In genomic region chr16:74107795-74108610, GRCh38 we compare ENCODE assay signal across 8 cellular contexts.
DNase-seq lines count a peak whose midpoint lies in the region; ATAC-seq and TF ChIP-seq lines count a peak whose summit lies in the region.

No MANE protein-coding gene starts in this region.

- H3K4me1 ChIP-seq in body of pancreas (peaks cover 6% of the 10 kb centered on the region), lower lobe of right lung (peaks cover 5% of the 10 kb centered on the region), upper lobe of right lung (no peaks in the 10 kb centered on the region)

- peak overlapping the region in 2 of 4 donors; percentile 1 to 13 for H3K27ac ChIP-seq in body of pancreas
- H3K27ac ChIP-seq in lower lobe of right lung = no peak overlapping the region
- no peak overlapping the region for H3K27ac ChIP-seq in upper lobe of right lung

- H3K9me3 Mint-ChIP-seq in CD14-positive monocyte = peaks cover 0 to 2% (median 0%) of the 10 kb centered on the region in 7 donors

- H3K9me3 ChIP-seq in body of pancreas (no peaks in the 10 kb centered on the region), lower lobe of right lung (no peaks in the 10 kb centered on the region), upper lobe of right lung (no peaks in the 10 kb centered on the region)

- H3K27me3 ChIP-seq in body of pancreas = no peaks in the 10 kb centered on the region
- H3K27me3 ChIP-seq in lower lobe of right lung (ENCODE audit: low read depth) = no peaks in the 10 kb centered on the region
- no peaks in the 10 kb centered on the region for H3K27me3 ChIP-seq in upper lobe of right lung

- no peak overlapping the region for H3K27ac Mint-ChIP-seq in CD14-positive monocyte

- DNase-seq in CD14-positive monocyte (ENCODE audit: low spot score) (no peak), GM13976 (ENCODE audit: low spot score) (peak; percentile 37), OCI-M1 (lab: John Stamatoyannopoulos, UW) (peak; percentile 75), body of pancreas (peak; percentile 74 to 84 (median 77)), lower lobe of right lung (peak; percentile 54), upper lobe of right lung (no peak)
- no peak for DNase-seq in effector CD4-positive, alpha-beta T cell

- H3K36me3 ChIP-seq in body of pancreas (replicated peaks in 1 of 2; ENCODE audit: insufficient read depth in 1 of 2, low read depth in 2 of 2) (no peaks in the 10 kb centered on the region), lower lobe of right lung (no peaks in the 10 kb centered on the region), upper lobe of right lung (no peaks in the 10 kb centered on the region)

- no peaks in the 10 kb centered on the region for H3K36me3 Mint-ChIP-seq in CD14-positive monocyte

- peak overlapping the region; percentile 12 to 70 for H3K4me3 Mint-ChIP-seq in CD14-positive monocyte

- H3K4me3 ChIP-seq in body of pancreas = no peak overlapping the region
- H3K4me3 ChIP-seq in lower lobe of right lung = no peak overlapping the region
- H3K4me3 ChIP-seq in upper lobe of right lung = no peak overlapping the region

- TF ChIP-seq CTCF in CD14-positive monocyte (IDR thresholded peaks at IDR 0.05) = peak; percentile 67
- peak; percentile 30 for TF ChIP-seq CTCF in GM13976 (IDR thresholded peaks at IDR 0.05; ENCODE audit: borderline replicate concordance, control extremely low read depth, extremely low read depth, insufficient read depth, missing control alignments)
- peak; percentile 38 to 79 (median 69) for TF ChIP-seq CTCF in body of pancreas (IDR thresholded peaks at IDR 0.05)
- peak; percentile 60 for TF ChIP-seq CTCF in lower lobe of right lung (IDR thresholded peaks at IDR 0.05)
- TF ChIP-seq CTCF in upper lobe of right lung (IDR thresholded peaks at IDR 0.05) = peak; percentile 54

- peak; percentile 76 for ATAC-seq in HG03095 (IDR thresholded peaks at IDR 0.05; ENCODE audit: unreplicated experiment)
- peak; percentile 88 for ATAC-seq in body of pancreas
- peak; percentile 64 to 80 for ATAC-seq in lower lobe of right lung
- peak; percentile 88 for ATAC-seq in upper lobe of right lung

- H3K27me3 Mint-ChIP-seq in CD14-positive monocyte (ENCODE audit: low read depth in 3 of 3) = peaks cover 0 to 4% (median 1%) of the 10 kb centered on the region in 3 donors

- H3K4me1 Mint-ChIP-seq in CD14-positive monocyte = peaks cover 8% of the 10 kb centered on the region

- intact Hi-C loops in CD14-positive monocyte (cut with micrococcal nuclease) = no loop called here
- intact Hi-C loops in body of pancreas (cut with DNase I) = no loop called here
- intact Hi-C loops in lower lobe of right lung (cut with DNase I) = no loop called here
- intact Hi-C loops in upper lobe of right lung (cut with DNase I) = no loop called here

- in situ Hi-C loops in GM13976 (cut with MboI; ENCODE audit: low sequenced_read_pairs, unreplicated experiment) = no loop called here

- TF ChIP-seq POLR2A in body of pancreas (IDR thresholded peaks at IDR 0.05) = no peak

- WGBS in body of pancreas, 2 donors = 28 to 36% methylated on average over 16 to 18 of the region's 18 CpGs

Comparison
In these comparisons a context has a peak if more than half of its experiments do, and no peak if none do; other contexts are left out.
1. DNase-seq: peak in GM13976 (single experiment), OCI-M1 (single experiment), body of pancreas (4 of 4) and lower lobe of right lung (single experiment); none in CD14-positive monocyte (single experiment), upper lobe of right lung (single experiment) and effector CD4-positive, alpha-beta T cell (single experiment).
2. Peak in every context shown above with its lines, with median percentiles within 50 percentile points of each other: CTCF ChIP-seq and ATAC-seq.